1 cellular context compared by ENCODE assay signal in the genomic region with DNA sequence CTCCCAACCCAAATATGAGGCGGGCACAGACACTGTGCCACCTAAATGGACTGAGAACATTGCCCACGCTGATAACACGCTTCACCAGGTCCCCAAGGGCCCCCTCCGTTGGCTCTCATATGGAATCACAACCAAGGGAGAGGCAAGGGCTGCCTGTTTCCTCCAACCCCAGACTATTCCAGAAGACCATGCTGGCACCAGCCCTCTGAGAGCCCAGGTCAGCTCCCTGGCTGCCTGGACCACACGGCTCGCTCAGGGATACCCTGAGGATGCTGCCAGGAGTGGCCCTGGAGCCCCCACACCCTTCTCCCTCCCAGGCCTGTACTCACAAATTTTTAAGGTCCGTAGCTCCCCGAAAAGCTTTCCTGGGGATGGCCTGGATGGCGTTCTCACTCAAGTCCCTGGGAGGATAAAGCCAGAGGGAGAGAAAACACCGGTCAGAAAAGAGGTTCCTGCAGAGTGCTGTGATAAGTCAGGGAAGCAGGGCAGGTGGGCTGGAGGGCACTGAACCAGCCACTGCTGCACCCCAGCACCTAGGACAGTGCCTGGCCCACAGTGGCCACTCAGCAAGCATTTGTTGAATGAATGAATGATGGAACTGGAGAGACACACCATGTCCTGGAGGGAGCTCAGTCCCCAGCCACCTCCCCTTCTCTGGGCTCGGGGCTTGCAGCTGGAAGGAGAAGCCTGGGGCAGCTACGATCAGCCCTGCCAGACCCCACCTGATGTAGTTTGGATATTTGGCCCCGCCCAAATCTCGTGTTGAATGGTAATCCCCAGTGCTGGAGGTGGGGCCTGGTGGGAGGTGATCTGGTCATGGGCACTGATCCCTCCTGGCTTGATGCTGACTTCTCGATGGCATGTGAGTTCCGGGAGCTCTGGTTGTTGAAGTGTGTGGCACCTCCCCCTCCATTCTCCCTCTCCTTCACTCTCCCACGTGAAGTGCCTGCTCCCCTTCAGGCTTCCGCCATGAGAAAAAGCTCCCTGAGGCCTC.
TF ChIP-seq lines count a peak whose summit lies in the region.

No MANE protein-coding gene starts in this region.

TF ChIP-seq in GM12878, 131 proteins besides CTCF, POLR2A, EP300 and RAD21 (continued from another document):
- TF ChIP-seq ZBTB4 (CRISPR knock-in tag; IDR thresholded peaks at IDR 0.05): no peak
- TF ChIP-seq CHD2 (IDR thresholded peaks at IDR 0.05; ENCODE audit: borderline replicate concordance, low read depth, low read length): no peak
- TF ChIP-seq HDAC6 (IDR thresholded peaks at IDR 0.05; ENCODE audit: unreplicated experiment): no peak
- TF ChIP-seq, protein P1, sequence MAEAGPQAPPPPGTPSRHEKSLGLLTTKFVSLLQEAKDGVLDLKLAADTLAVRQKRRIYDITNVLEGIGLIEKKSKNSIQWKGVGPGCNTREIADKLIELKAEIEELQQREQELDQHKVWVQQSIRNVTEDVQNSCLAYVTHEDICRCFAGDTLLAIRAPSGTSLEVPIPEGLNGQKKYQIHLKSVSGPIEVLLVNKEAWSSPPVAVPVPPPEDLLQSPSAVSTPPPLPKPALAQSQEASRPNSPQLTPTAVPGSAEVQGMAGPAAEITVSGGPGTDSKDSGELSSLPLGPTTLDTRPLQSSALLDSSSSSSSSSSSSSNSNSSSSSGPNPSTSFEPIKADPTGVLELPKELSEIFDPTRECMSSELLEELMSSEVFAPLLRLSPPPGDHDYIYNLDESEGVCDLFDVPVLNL (IDR thresholded peaks at IDR 0.05; ENCODE audit: low read depth, low read length): no peak
- no peak for TF ChIP-seq ATF2 (IDR thresholded peaks at IDR 0.05; ENCODE audit: low read length)
- no peak for TF ChIP-seq LARP7 (IDR thresholded peaks at IDR 0.05)
- TF ChIP-seq ATF3 (IDR thresholded peaks at IDR 0.05; ENCODE audit: borderline replicate concordance, extremely low read depth, low read depth, low read length): no peak
- TF ChIP-seq ESRRA (IDR thresholded peaks at IDR 0.05; ENCODE audit: low read length): no peak
- TF ChIP-seq ZSCAN29 (IDR thresholded peaks at IDR 0.05): no peak
- TF ChIP-seq BHLHE40 (IDR thresholded peaks at IDR 0.05; ENCODE audit: borderline replicate concordance in 1 of 2, low read depth in 2 of 2, low read length in 1 of 2): no peak
- TF ChIP-seq CBX5 (IDR thresholded peaks at IDR 0.05; ENCODE audit: low read depth): no peak
- TF ChIP-seq, protein P2, sequence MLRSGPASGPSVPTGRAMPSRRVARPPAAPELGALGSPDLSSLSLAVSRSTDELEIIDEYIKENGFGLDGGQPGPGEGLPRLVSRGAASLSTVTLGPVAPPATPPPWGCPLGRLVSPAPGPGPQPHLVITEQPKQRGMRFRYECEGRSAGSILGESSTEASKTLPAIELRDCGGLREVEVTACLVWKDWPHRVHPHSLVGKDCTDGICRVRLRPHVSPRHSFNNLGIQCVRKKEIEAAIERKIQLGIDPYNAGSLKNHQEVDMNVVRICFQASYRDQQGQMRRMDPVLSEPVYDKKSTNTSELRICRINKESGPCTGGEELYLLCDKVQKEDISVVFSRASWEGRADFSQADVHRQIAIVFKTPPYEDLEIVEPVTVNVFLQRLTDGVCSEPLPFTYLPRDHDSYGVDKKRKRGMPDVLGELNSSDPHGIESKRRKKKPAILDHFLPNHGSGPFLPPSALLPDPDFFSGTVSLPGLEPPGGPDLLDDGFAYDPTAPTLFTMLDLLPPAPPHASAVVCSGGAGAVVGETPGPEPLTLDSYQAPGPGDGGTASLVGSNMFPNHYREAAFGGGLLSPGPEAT (IDR thresholded peaks at IDR 0.05; ENCODE audit: low read depth): no peak
- TF ChIP-seq SMC3 (IDR thresholded peaks at IDR 0.05; ENCODE audit: borderline replicate concordance, low read length): no peak
